Comparison of ENCODE assay signal across 17 cellular contexts in genomic region chr15:99170476-99171065, GRCh38.
DNase-seq lines count a peak whose midpoint lies in the region; ATAC-seq and TF ChIP-seq lines count a peak whose summit lies in the region.
"Had no signal": no experiment of that assay in that cellular context is flagged by ENCODE, and none has a peak within 500 bp of the region (broad histone marks: within the 10 kb centered on the region; RNA-seq: fewer than 3 reads in every experiment).

No MANE protein-coding gene starts in this region.

- H2BK15ac ChIP-seq in neuronal stem cell (ENCODE audit: low read length) = no peak overlapping the region

- peaks cover 16% of the 10 kb centered on the region for H3K4me1 ChIP-seq in GM23248 (ENCODE audit: insufficient read depth)
- no peaks in the 10 kb centered on the region for H3K4me1 ChIP-seq in colonic mucosa
- peaks cover 0 to 41% (median 24%) of the 10 kb centered on the region in 4 donors for H3K4me1 ChIP-seq in stomach
- H3K4me1 ChIP-seq in neuronal stem cell (ENCODE audit: control insufficient read depth in 2 of 2, insufficient read depth in 1 of 2, low read depth in 1 of 2, low read length in 2 of 2) = peaks cover 0 to 2% of the 10 kb centered on the region in 2 donors
- no peaks in the 10 kb centered on the region for H3K4me1 ChIP-seq in CD4-positive, alpha-beta memory T cell (ENCODE audit: insufficient read depth, low read length)
- H3K4me1 ChIP-seq: A549 had no signal

- H3F3A ChIP-seq in GM23248 (ENCODE audit: insufficient read depth) = peaks cover 23% of the 10 kb centered on the region

- no peak overlapping the region for H3K4ac ChIP-seq in neuronal stem cell (ENCODE audit: low read length)

- H3K79me2 ChIP-seq in GM23248 (ENCODE audit: insufficient read depth) = no peaks in the 10 kb centered on the region

- H3K36me3 Mint-ChIP-seq in CD4-positive, alpha-beta memory T cell = no peaks in the 10 kb centered on the region
- H3K36me3 Mint-ChIP-seq: activated CD4-positive, alpha-beta memory T cell treated with anti-CD3 and anti-CD28 coated beads for 36 hours had no signal

- H3K9ac ChIP-seq in GM23248 (no peak overlapping the region), colonic mucosa (ENCODE audit: low read depth in 2 of 2, low read length in 2 of 2) (no peak overlapping the region), neuronal stem cell (ENCODE audit: low read depth, low read length, poor library complexity) (no peak overlapping the region)

- no peak for TF ChIP-seq CTCF in colonic mucosa (IDR thresholded peaks at IDR 0.05)
- no peak for TF ChIP-seq CTCF in stomach (IDR thresholded peaks at IDR 0.05)

- H3K9me3 Mint-ChIP-seq in CD4-positive, alpha-beta memory T cell = no peaks in the 10 kb centered on the region
- H3K9me3 Mint-ChIP-seq: activated CD4-positive, alpha-beta memory T cell treated with anti-CD3 and anti-CD28 coated beads for 36 hours; activated T-cell treated with anti-CD3 and anti-CD28 coated beads, Interleukin-2, amount 50 U/mL, for 72 hours had no signal

- intact Hi-C loops in colonic mucosa (cut with DNase I) (no loop called here), stomach (cut with DNase I; ENCODE audit: low total_unique reads) (no loop called here), head of caudate nucleus (cut with DNase I) (no loop called here)
- intact Hi-C loops in CD4-positive, alpha-beta memory T cell (cut with micrococcal nuclease) = no loop called here

- H3K23ac ChIP-seq in neuronal stem cell (ENCODE audit: low read depth, low read length, poor library complexity) = no peak overlapping the region

- in situ Hi-C loops in GM23248 (cut with MboI) = no loop called here

- no peak for ATAC-seq in HG03442 (IDR thresholded peaks at IDR 0.05; ENCODE audit: unreplicated experiment)
- ATAC-seq: A549; activated T-cell treated with anti-CD3 and anti-CD28 coated beads, Interleukin-2, amount 50 U/mL, for 72 hours had no signal

- no peaks in the 10 kb centered on the region for H3K4me1 Mint-ChIP-seq in CD4-positive, alpha-beta memory T cell

- no peak overlapping the region for H3K4me3 Mint-ChIP-seq in CD4-positive, alpha-beta memory T cell
- H3K4me3 Mint-ChIP-seq: activated CD4-positive, alpha-beta memory T cell treated with anti-CD3 and anti-CD28 coated beads for 36 hours; activated T-cell treated with anti-CD3 and anti-CD28 coated beads, Interleukin-2, amount 50 U/mL, for 72 hours had no signal

- no peak overlapping the region for H3K27ac Mint-ChIP-seq in CD4-positive, alpha-beta memory T cell
- H3K27ac Mint-ChIP-seq: activated CD4-positive, alpha-beta memory T cell treated with anti-CD3 and anti-CD28 coated beads for 36 hours; activated T-cell treated with anti-CD3 and anti-CD28 coated beads, Interleukin-2, amount 50 U/mL, for 72 hours had no signal

- H4K8ac ChIP-seq in neuronal stem cell (ENCODE audit: low read depth, low read length) = no peak overlapping the region

- no peak for TF ChIP-seq EP300 in stomach (IDR thresholded peaks at IDR 0.05)

- no peaks in the 10 kb centered on the region for H3K27me3 Mint-ChIP-seq in CD4-positive, alpha-beta memory T cell
- H3K27me3 Mint-ChIP-seq: activated CD4-positive, alpha-beta memory T cell treated with anti-CD3 and anti-CD28 coated beads for 36 hours had no signal

- CTCF ChIA-PET in CD4-positive, alpha-beta memory T cell (lab: Charles Lee; ENCODE audit: partially characterized antibody) = no interaction called here

- H2AFZ ChIP-seq in GM23248 (no peak overlapping the region), neuronal stem cell (ENCODE audit: low read length) (no peak overlapping the region)

- H3K18ac ChIP-seq in neuronal stem cell (ENCODE audit: low read length) = no peak overlapping the region

- no peaks in the 10 kb centered on the region for H3K79me1 ChIP-seq in neuronal stem cell (ENCODE audit: low read depth, low read length)

- no peak overlapping the region for H2AK5ac ChIP-seq in neuronal stem cell (ENCODE audit: low read depth, low read length)

- H3K27ac ChIP-seq in GM23248 (peak overlapping the region; percentile 66; the same call in 1 of the 2 replicates), colonic mucosa (peak overlapping the region; percentile 32), layer of hippocampus (ENCODE audit: low read depth, low read length) (peak overlapping the region; percentile 14), stomach (peak overlapping the region in 4 of 5 donors; percentile 78 to 91 (median 84)), neuronal stem cell (replicated peaks; ENCODE audit: low read length) (no peak overlapping the region)
- H3K27ac ChIP-seq in CD4-positive, alpha-beta memory T cell (ENCODE audit: low read depth, low read length) = no peak overlapping the region
- H3K27ac ChIP-seq: A549, epithelial cell of prostate had no signal

- 81 to 84% methylated on average over 7 of the region's 7 CpGs for WGBS in GM23248 (ENCODE audit: low coverage in 1 of 2, low lambda C conversion rate in 2 of 2, missing lambda C conversion rate in 2 of 2), 2 experiments
- WGBS in stomach, 5 donors = 70 to 82% (median 78%) methylated on average over 7 of the region's 7 CpGs
- no CpG with 5 or more reads among the region's 7 CpGs for WGBS in neuronal stem cell (ENCODE audit: extremely low coverage in 2 of 2, insufficient read length in 2 of 2, insufficient replicate concordance in 1 of 2), 2 donors

- no peak overlapping the region for H2BK12ac ChIP-seq in neuronal stem cell (ENCODE audit: low read length)

- H3K4me2 ChIP-seq in GM23248 (ENCODE audit: unreplicated experiment) = no peak overlapping the region
- no peak overlapping the region for H3K4me2 ChIP-seq in neuronal stem cell (ENCODE audit: insufficient read depth, low read length, poor library complexity, severe bottlenecking)
- H3K4me2 ChIP-seq: A549 had no signal

- H3K9me2 ChIP-seq in GM23248 (ENCODE audit: insufficient read depth) = no peaks in the 10 kb centered on the region

- no peak overlapping the region for H3K4me3 ChIP-seq in GM23248
- no peak overlapping the region for H3K4me3 ChIP-seq in colonic mucosa
- no peak overlapping the region for H3K4me3 ChIP-seq in stomach
- H3K4me3 ChIP-seq in neuronal stem cell (ENCODE audit: low read length in 2 of 2) = no peak overlapping the region
- H3K4me3 ChIP-seq in CD4-positive, alpha-beta memory T cell (ENCODE audit: low read length in 2 of 2) = no peak overlapping the region
- H3K4me3 ChIP-seq: A549, mucosa of descending colon had no signal

- no peak overlapping the region for H2BK5ac ChIP-seq in neuronal stem cell (ENCODE audit: low read length)

- H4K20me1 ChIP-seq in GM23248 (ENCODE audit: insufficient read depth) = no peaks in the 10 kb centered on the region

- no peak overlapping the region for H3K14ac ChIP-seq in neuronal stem cell (ENCODE audit: low read length)

- no peaks in the 10 kb centered on the region for H3K9me3 ChIP-seq in GM23248 (ENCODE audit: low read depth)
- no peaks in the 10 kb centered on the region for H3K9me3 ChIP-seq in colonic mucosa
- no peaks in the 10 kb centered on the region for H3K9me3 ChIP-seq in stomach
- no peaks in the 10 kb centered on the region for H3K9me3 ChIP-seq in neuronal stem cell (replicated peaks in 1 of 2; ENCODE audit: control insufficient read depth in 2 of 2, insufficient read depth in 1 of 2, low read depth in 1 of 2, low read length in 2 of 2)
- H3K9me3 ChIP-seq in CD4-positive, alpha-beta memory T cell (ENCODE audit: control insufficient read depth in 1 of 2, low read length in 2 of 2) = no peaks in the 10 kb centered on the region
- H3K9me3 ChIP-seq: A549, mucosa of descending colon had no signal

- no peak overlapping the region for H4K91ac ChIP-seq in neuronal stem cell (ENCODE audit: low read depth, low read length, poor library complexity)

- H2BK120ac ChIP-seq in neuronal stem cell (ENCODE audit: low read depth, low read length) = no peak overlapping the region

- H3K36me3 ChIP-seq in GM23248 (ENCODE audit: low read depth) = peaks cover 4% of the 10 kb centered on the region; the same call in 1 of the 2 replicates
- no peaks in the 10 kb centered on the region for H3K36me3 ChIP-seq in colonic mucosa
- peaks cover 0 to 81% (median 63%) of the 10 kb centered on the region in 4 donors for H3K36me3 ChIP-seq in stomach
- H3K36me3 ChIP-seq in neuronal stem cell (replicated peaks in 1 of 2; ENCODE audit: control insufficient read depth in 2 of 2, insufficient read depth in 2 of 2, low read length in 2 of 2) = peaks cover 15 to 56% of the 10 kb centered on the region in 2 donors
- H3K36me3 ChIP-seq in CD4-positive, alpha-beta memory T cell (ENCODE audit: insufficient read depth, low read length) = no peaks in the 10 kb centered on the region

- no peaks in the 10 kb centered on the region for H3K27me3 ChIP-seq in GM23248 (replicated peaks; ENCODE audit: insufficient read depth)
- H3K27me3 ChIP-seq in colonic mucosa = no peaks in the 10 kb centered on the region
- no peaks in the 10 kb centered on the region for H3K27me3 ChIP-seq in layer of hippocampus (ENCODE audit: control insufficient read depth, insufficient read depth, low read length)
- H3K27me3 ChIP-seq in stomach = no peaks in the 10 kb centered on the region
- H3K27me3 ChIP-seq in neuronal stem cell (ENCODE audit: control insufficient read depth in 3 of 3, insufficient read depth in 3 of 3, low read depth in 1 of 3, low read length in 3 of 3) = no peaks in the 10 kb centered on the region
- H3K27me3 ChIP-seq in CD4-positive, alpha-beta memory T cell (ENCODE audit: insufficient read depth, low read length) = no peaks in the 10 kb centered on the region

- DNase-seq in GM23248 (peak; percentile 4), colonic mucosa (no peak), stomach (no peak), neuronal stem cell (ENCODE audit: low spot score) (no peak), head of caudate nucleus (no peak)
- no peak for DNase-seq in CD4-positive, alpha-beta memory T cell
- DNase-seq: activated CD4-positive, alpha-beta memory T cell treated with anti-CD3 and anti-CD28 coated beads for 36 hours; activated T-cell treated with anti-CD3 and anti-CD28 coated beads, Interleukin-2, amount 50 U/mL, for 72 hours; DMS79 treated with DMSO at 0.1 percent for 48 hours; mucosa of descending colon; NCI-H1930; NCI-H510A treated with DMSO at 0.1 percent for 48 hours; posterior cingulate gyrus had no signal

- POLR2A ChIA-PET in CD4-positive, alpha-beta memory T cell (lab: Charles Lee; ENCODE audit: partially characterized antibody) = no interaction called here

- TF ChIP-seq POLR2A in stomach (IDR thresholded peaks at IDR 0.05) = no peak

Comparison
In these comparisons a context has a peak if more than half of its experiments do, and no peak if none do; other contexts are left out.
1. H3K27ac ChIP-seq: peak in GM23248 (single experiment), colonic mucosa (single experiment), layer of hippocampus (single experiment) and stomach (4 of 5); none in neuronal stem cell (single experiment) and CD4-positive, alpha-beta memory T cell (single experiment).